ENCODE assay signal across 8 cellular contexts in the genomic region with DNA sequence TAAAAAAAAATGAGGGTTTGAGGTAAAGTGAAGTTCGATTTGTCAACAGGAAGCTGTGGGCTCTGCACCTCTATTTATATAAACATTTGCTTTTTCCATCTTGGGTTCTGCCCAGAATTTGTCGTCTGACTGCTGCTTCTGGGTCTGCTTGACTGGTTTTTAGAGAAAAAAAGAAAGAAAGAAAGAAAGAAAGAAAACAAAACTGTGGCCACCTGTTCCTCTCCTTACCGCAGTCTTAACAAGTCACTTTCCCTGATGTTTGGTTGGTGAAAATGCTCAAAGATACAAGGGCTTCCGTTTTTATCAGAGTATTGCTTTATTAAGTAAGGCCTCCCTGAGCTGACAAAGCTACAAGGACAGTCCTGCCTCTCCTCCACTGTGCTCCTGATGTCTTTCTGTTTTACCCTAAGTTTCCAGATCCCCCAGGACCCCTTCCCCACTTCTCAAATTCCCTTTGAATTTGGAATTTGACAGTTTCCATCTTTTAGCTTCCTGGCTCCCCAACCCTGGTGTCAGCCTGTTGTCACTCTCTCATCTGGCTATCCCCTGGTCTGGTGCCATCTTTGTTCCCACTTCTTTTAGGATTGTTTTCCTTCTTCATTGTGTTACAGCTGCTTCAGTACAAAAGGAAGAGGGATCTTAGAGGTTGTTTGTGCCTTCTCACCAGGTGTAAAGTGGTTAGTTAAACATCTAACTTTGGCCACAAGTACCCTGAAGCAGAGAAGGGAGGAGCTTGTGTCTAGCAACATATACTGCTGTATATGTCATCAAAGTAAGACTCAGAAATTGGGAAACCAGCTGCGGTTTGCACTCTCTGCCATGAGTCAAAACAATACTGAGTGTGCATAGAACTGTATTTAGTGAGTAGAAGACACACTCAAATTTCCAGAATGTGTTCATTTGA. TPM values are rescaled to one million over a fixed set of nuclear protein-coding genes. Genes with fewer than 3 reads are reported as not detected.
DNase-seq lines count a peak whose midpoint lies in the region; ATAC-seq lines count a peak whose summit lies in the region.
"Had no signal": no experiment of that assay in that cellular context is flagged by ENCODE, and none has a peak within 500 bp of the region (broad histone marks: within the 10 kb centered on the region; RNA-seq: fewer than 3 reads in every experiment).

No MANE protein-coding gene starts in this region.

- H3K4me3 ChIP-seq in mesendoderm (ENCODE audit: low read length): no peak overlapping the region

- no peak overlapping the region for H2AK5ac ChIP-seq in mesendoderm (ENCODE audit: low read length)

- no peaks in the 10 kb centered on the region for H3K79me2 ChIP-seq in mesendoderm (ENCODE audit: control insufficient read depth, insufficient read depth, low read length)

- peak overlapping the region; percentile 41 for H4K5ac ChIP-seq in mesendoderm (ENCODE audit: low read length)

- no peaks in the 10 kb centered on the region for H3K36me3 ChIP-seq in mesendoderm (ENCODE audit: control insufficient read depth, insufficient read depth, low read length)

- no peak overlapping the region for H2BK15ac ChIP-seq in mesendoderm (replicated peaks; ENCODE audit: low read depth)

- DNase-seq in activated CD4-positive, CD25-positive, alpha-beta regulatory T cell treated with anti-CD3 and anti-CD28 coated beads, Interleukin-2, amount 50 U/mL, for 16 hours (ENCODE audit: low read depth, low spot score): peak; percentile 13
- DNase-seq in mesendoderm (no peak), DMS153 treated with DMSO at 0.1 percent for 48 hours (lab: John Stamatoyannopoulos, UW; ENCODE audit: unreplicated experiment) (no peak), SKM-1 (lab: John Stamatoyannopoulos, UW; ENCODE audit: unreplicated experiment) (no peak), cardiac septum (ENCODE audit: low spot score) (no peak)

- H2BK120ac ChIP-seq in mesendoderm (ENCODE audit: low read depth, low read length): no peak overlapping the region

- no peak overlapping the region for H3K4ac ChIP-seq in mesendoderm (ENCODE audit: low read depth, low read length)

- WGBS in mesendoderm (ENCODE audit: extremely low coverage, insufficient coverage, low lambda C conversion rate): no CpG with 5 or more reads among the region's 5 CpGs

- no peak overlapping the region for H4K8ac ChIP-seq in mesendoderm (ENCODE audit: low read depth, low read length)

- ATAC-seq in GM19397 (IDR thresholded peaks at IDR 0.05; ENCODE audit: unreplicated experiment) (peak; percentile 59), HG03066 (IDR thresholded peaks at IDR 0.05; ENCODE audit: low read depth, unreplicated experiment) (peak; percentile 60)

- no peak overlapping the region for H3K56ac ChIP-seq in mesendoderm (ENCODE audit: low read length)

- peak overlapping the region; percentile 33 for H3K27ac ChIP-seq in mesendoderm (ENCODE audit: low read depth, low read length)

- H3K27me3 ChIP-seq in mesendoderm (ENCODE audit: insufficient read depth, low read length, poor library complexity): no peaks in the 10 kb centered on the region

- H3K9ac ChIP-seq in mesendoderm (ENCODE audit: low read length): no peak overlapping the region

- no peak overlapping the region for H2BK5ac ChIP-seq in mesendoderm (ENCODE audit: low read length)

- peaks cover 7% of the 10 kb centered on the region for H3K4me1 ChIP-seq in mesendoderm (ENCODE audit: control insufficient read depth, low read depth, low read length)

- H3K4me2 ChIP-seq in mesendoderm (ENCODE audit: low read length): no peak overlapping the region

- peak overlapping the region; percentile 94 for H3K18ac ChIP-seq in mesendoderm (ENCODE audit: low read length)

- H3K23ac ChIP-seq in mesendoderm (ENCODE audit: low read length): no peak overlapping the region

- intact Hi-C loops in cardiac septum (cut with DNase I): no loop called here

- H3K79me1 ChIP-seq in mesendoderm (ENCODE audit: low read length): no peaks in the 10 kb centered on the region

RNA-seq across cellular contexts. Expression of gene MFAP5, which starts 18.0 kb away (rescaled TPM):
- polyA plus RNA-seq in mesendoderm (2013, experiment 1 of 2): 1.2 TPM
- 1.3 TPM for polyA plus RNA-seq in mesendoderm (2013, experiment 2 of 2)
- total RNA-seq in cardiac septum: 20.8 TPM
- total RNA-seq: T-helper 1 cell treated with Interleukin-12 subunit alpha and Interleukin-12 subunit beta and Interleukin-4 antibody, amounts not matched to agents 30 ng/mL and 1 ng/mL, for 36 hours had no signal

RNA-seq across cellular contexts. Expression of gene AICDA, which starts 31.9 kb away (rescaled TPM):
- 0.48 TPM for polyA plus RNA-seq in mesendoderm (2013, experiment 1 of 2)
- polyA plus RNA-seq in mesendoderm (2013, experiment 2 of 2): 0.60 TPM
- 0.13 TPM for total RNA-seq in cardiac septum

RNA-seq across cellular contexts. Expression of gene RIMKLB, which starts 53.2 kb away (rescaled TPM):
- 56.3 TPM for polyA plus RNA-seq in mesendoderm (2013, experiment 1 of 2)
- 55.5 TPM for polyA plus RNA-seq in mesendoderm (2013, experiment 2 of 2)
- 13.8 TPM for total RNA-seq in cardiac septum
